In genomic region chr16:3027488-3027795, GRCh38 we compare ENCODE assay signal across 14 cellular contexts. TPM values are rescaled to one million over a fixed set of nuclear protein-coding genes. Genes with fewer than 3 reads are reported as not detected.
DNase-seq lines count a peak whose midpoint lies in the region; ATAC-seq and TF ChIP-seq lines count a peak whose summit lies in the region.
"Had no signal": no experiment of that assay in that cellular context is flagged by ENCODE, and none has a peak within 500 bp of the region (broad histone marks: within the 10 kb centered on the region; RNA-seq: fewer than 3 reads in every experiment).

No MANE protein-coding gene starts in this region.

- BruUV-seq in PC-3 (replicated peaks; lab: Mats Ljungman, UMichigan), result no TSS peak

- H3K4me3 Mint-ChIP-seq in GM23338 (peak overlapping the region; percentile 34; the same call in 1 of the 3 replicates), endothelial cell (ENCODE audit: unreplicated experiment) (no peak overlapping the region)
- no peak overlapping the region for H3K4me3 Mint-ChIP-seq in activated CD4-positive, alpha-beta T cell treated with anti-CD3 and anti-CD28 coated beads, Interleukin-2, amount 10 ng/mL, durations not matched to agents 24 days and 14 days

- TF ChIP-seq CTCF in 22Rv1 (IDR thresholded peaks at IDR 0.05), result no peak
- TF ChIP-seq CTCF in GM23338 (conservative IDR thresholded peaks at IDR 0.05; ENCODE audit: low read depth in 2 of 2), result no peak
- no peak for TF ChIP-seq CTCF in PC-3 (conservative IDR thresholded peaks at IDR 0.05; ENCODE audit: low read depth, low read length)
- no peak for TF ChIP-seq CTCF in endothelial cell (IDR thresholded peaks at IDR 0.05; ENCODE audit: unreplicated experiment)

- H3K27ac ChIP-seq in 22Rv1 (peak overlapping the region; percentile 70), GM23338 (ENCODE audit: low read depth) (0 out of 2 replicates have a peak overlapping the region, but pooled peaks have one; percentile 84), PC-3 (ENCODE audit: low read length) (no peak overlapping the region)
- H3K27ac ChIP-seq: HL-60 had no signal

- H3K27me3 Mint-ChIP-seq in GM23338 (ENCODE audit: insufficient read depth, low read depth, poor library complexity), result peaks cover 36% of the 10 kb centered on the region
- peaks cover 2% of the 10 kb centered on the region for H3K27me3 Mint-ChIP-seq in activated CD4-positive, alpha-beta T cell treated with anti-CD3 and anti-CD28 coated beads, Interleukin-2, amount 10 ng/mL, durations not matched to agents 24 days and 14 days
- peaks cover 18% of the 10 kb centered on the region for H3K27me3 Mint-ChIP-seq in endothelial cell (ENCODE audit: unreplicated experiment)

- DNase-seq in GM23338 (ENCODE audit: low spot score) (no peak), PC-3 (no peak), myocyte (ENCODE audit: low read depth) (peak; percentile 20), endothelial cell (ENCODE audit: low spot score) (no peak)
- DNase-seq in activated CD4-positive, alpha-beta T cell treated with anti-CD3 and anti-CD28 coated beads, Interleukin-2, amount 10 ng/mL, durations not matched to agents 24 days and 14 days, result no peak
- DNase-seq: GOT3, NCI-H446 treated with DMSO at 0.1 percent for 48 hours had no signal

- H3K9ac ChIP-seq in PC-3 (ENCODE audit: low read length), result no peak overlapping the region

- H3K4me3 ChIP-seq in GM23338 (peak overlapping the region; percentile 51), PC-3 (ENCODE audit: low read length) (no peak overlapping the region)

- peaks cover 54% of the 10 kb centered on the region for H3F3A ChIP-seq in GM23338 (replicated peaks; ENCODE audit: low read depth)
- no peaks in the 10 kb centered on the region for H3F3A ChIP-seq in PC-3 (ENCODE audit: low read length, unreplicated experiment)

- H3K36me3 Mint-ChIP-seq in GM23338 (ENCODE audit: low read depth), result peaks cover 45% of the 10 kb centered on the region
- H3K36me3 Mint-ChIP-seq in activated CD4-positive, alpha-beta T cell treated with anti-CD3 and anti-CD28 coated beads, Interleukin-2, amount 10 ng/mL, durations not matched to agents 24 days and 14 days (ENCODE audit: low read depth), result peaks cover 19% of the 10 kb centered on the region
- peaks cover 6% of the 10 kb centered on the region for H3K36me3 Mint-ChIP-seq in endothelial cell (ENCODE audit: low read depth, unreplicated experiment)

- peak overlapping the region; percentile 77 for H3K4me2 ChIP-seq in GM23338
- H3K4me2 ChIP-seq in PC-3 (ENCODE audit: low read length), result peak overlapping the region; percentile 68

- no peaks in the 10 kb centered on the region for H3K9me2 ChIP-seq in GM23338 (ENCODE audit: insufficient read depth)
- H3K9me2 ChIP-seq in PC-3 (replicated peaks; ENCODE audit: low read length), result no peaks in the 10 kb centered on the region

- H3K36me3 ChIP-seq in GM23338 (ENCODE audit: insufficient read depth), result no peaks in the 10 kb centered on the region
- H3K36me3 ChIP-seq in PC-3 (ENCODE audit: low read depth, low read length), result no peaks in the 10 kb centered on the region

- H2AFZ ChIP-seq in GM23338 (no peak overlapping the region), PC-3 (ENCODE audit: low read length) (no peak overlapping the region)

- H3K4me1 Mint-ChIP-seq in GM23338, result peaks cover 33% of the 10 kb centered on the region
- H3K4me1 Mint-ChIP-seq in activated CD4-positive, alpha-beta T cell treated with anti-CD3 and anti-CD28 coated beads, Interleukin-2, amount 10 ng/mL, durations not matched to agents 24 days and 14 days, result peaks cover 37% of the 10 kb centered on the region
- H3K4me1 Mint-ChIP-seq in endothelial cell (ENCODE audit: unreplicated experiment), result peaks cover 11% of the 10 kb centered on the region

- H3K27ac Mint-ChIP-seq in GM23338 (no peak overlapping the region), endothelial cell (ENCODE audit: unreplicated experiment) (no peak overlapping the region)
- no peak overlapping the region for H3K27ac Mint-ChIP-seq in activated CD4-positive, alpha-beta T cell treated with anti-CD3 and anti-CD28 coated beads, Interleukin-2, amount 10 ng/mL, durations not matched to agents 24 days and 14 days

- CTCF ChIA-PET in PC-3 (lab: Charles Lee), result interaction anchor here (0.6 to 1.2 kb wide), 3 partner anchors 23 to 526 kb away, joined by 3 to 14 read pairs (median 12); no protein-coding TSS in a partner anchor

- ATAC-seq in GM23338, result no peak
- ATAC-seq in PC-3, result no peak
- no peak for ATAC-seq in HG03280 (IDR thresholded peaks at IDR 0.05; ENCODE audit: unreplicated experiment)
- no peak for ATAC-seq in HG03439 (IDR thresholded peaks at IDR 0.05; ENCODE audit: unreplicated experiment)

- peaks cover 16% of the 10 kb centered on the region for H3K27me3 ChIP-seq in GM23338 (ENCODE audit: insufficient read depth)
- no peaks in the 10 kb centered on the region for H3K27me3 ChIP-seq in PC-3 (ENCODE audit: low read length)
- H3K27me3 ChIP-seq: Peyer's patch had no signal

- POLR2A ChIA-PET in PC-3 (lab: Charles Lee; ENCODE audit: unreplicated experiment), result interaction anchor here (1.2 kb wide), 1 partner anchor 7 kb away, joined by 11 read pairs; the partner anchor contains the start of gene TNFRSF12A

- peaks cover 6% of the 10 kb centered on the region; the same call in 1 of the 2 replicates for H3K79me2 ChIP-seq in GM23338 (replicated peaks; ENCODE audit: insufficient read depth)
- H3K79me2 ChIP-seq in PC-3 (ENCODE audit: low read length), result no peaks in the 10 kb centered on the region

- no peaks in the 10 kb centered on the region for H3K9me3 ChIP-seq in PC-3 (ENCODE audit: low read length)
- H3K9me3 ChIP-seq: Peyer's patch had no signal

- H3K4me1 ChIP-seq in GM23338 (ENCODE audit: insufficient read depth), result peaks cover 34% of the 10 kb centered on the region
- H3K4me1 ChIP-seq in PC-3 (ENCODE audit: insufficient read depth, low read length), result peaks cover 34% of the 10 kb centered on the region

- H3K9me3 Mint-ChIP-seq in GM23338 (no peaks in the 10 kb centered on the region; the same call in 1 of the 3 replicates), endothelial cell (ENCODE audit: unreplicated experiment) (no peaks in the 10 kb centered on the region)
- H3K9me3 Mint-ChIP-seq in activated CD4-positive, alpha-beta T cell treated with anti-CD3 and anti-CD28 coated beads, Interleukin-2, amount 10 ng/mL, durations not matched to agents 24 days and 14 days, result no peaks in the 10 kb centered on the region

- intact Hi-C loops in PC-3 (cut with micrococcal nuclease), result no loop called here
- intact Hi-C loops in activated CD4-positive, alpha-beta T cell treated with anti-CD3 and anti-CD28 coated beads, Interleukin-2, amount 10 ng/mL, durations not matched to agents 24 days and 14 days (cut with micrococcal nuclease), result loop anchor here (10.0 kb wide), 1 partner anchor 257 kb away; the partner anchor contains the start of gene ZNF263

- H4K20me1 ChIP-seq in GM23338 (replicated peaks; ENCODE audit: insufficient read depth) (peaks cover 27% of the 10 kb centered on the region), PC-3 (ENCODE audit: low read length) (no peaks in the 10 kb centered on the region)

TF ChIP-seq in GM23338, 12 proteins besides CTCF, POLR2A, EP300 and RAD21 (continues in another document):
- TF ChIP-seq EZH2 (IDR thresholded peaks at IDR 0.05; ENCODE audit: low read depth, unreplicated experiment), result no peak

RNA-seq across cellular contexts. Expression of gene THOC6, which starts 3.6 kb away (rescaled TPM):
- total RNA-seq in GM23338 (2014; rRNA removed; shearing (Covaris generic)), result 71.4 and 86.6 TPM in 2 replicates
- 90.6 and 96.1 TPM in 2 replicates for polyA plus RNA-seq in GM23338 (2016; fragmentation: Nextera tagmentation; extraction: Ambion mirVana)
- total RNA-seq in PC-3 (2014; rRNA removed) (40.3 and 47.3 TPM in 2 replicates), myocyte (19.8 and 23.7 TPM in 2 replicates), endothelial cell (ENCODE audit: unreplicated experiment) (22.9 TPM)
- polyA plus RNA-seq in myocyte (2012), result 23.8 TPM
- total RNA-seq in activated CD4-positive, alpha-beta T cell treated with anti-CD3 and anti-CD28 coated beads, Interleukin-2, amount 10 ng/mL, durations not matched to agents 24 days and 14 days, result 55.3 and 57.0 TPM in 2 replicates

RNA-seq across cellular contexts. Expression of gene HCFC1R1, which starts 3.7 kb away (rescaled TPM):
- total RNA-seq in GM23338 (2014; rRNA removed; shearing (Covaris generic)), result 17.5 and 30.2 TPM in 2 replicates
- 192 and 211 TPM in 2 replicates for polyA plus RNA-seq in GM23338 (2016; fragmentation: Nextera tagmentation; extraction: Ambion mirVana)
- total RNA-seq in PC-3 (2014; rRNA removed) (56.4 and 56.6 TPM in 2 replicates), myocyte (23.0 and 34.9 TPM in 2 replicates), endothelial cell (ENCODE audit: unreplicated experiment) (28.7 TPM)
- 234 TPM for polyA plus RNA-seq in myocyte (2012)
- total RNA-seq in activated CD4-positive, alpha-beta T cell treated with anti-CD3 and anti-CD28 coated beads, Interleukin-2, amount 10 ng/mL, durations not matched to agents 24 days and 14 days, result 29.4 TPM in 2 replicates

RNA-seq across cellular contexts. Expression of gene TNFRSF12A, which starts 7.3 kb away (rescaled TPM):
- 78.0 and 100.0 TPM in 2 replicates for total RNA-seq in GM23338 (2014; rRNA removed; shearing (Covaris generic))
- polyA plus RNA-seq in GM23338 (2016; fragmentation: Nextera tagmentation; extraction: Ambion mirVana), result 152 and 155 TPM in 2 replicates
- total RNA-seq in PC-3 (2014; rRNA removed) (667 and 713 TPM in 2 replicates), myocyte (217 and 325 TPM in 2 replicates), endothelial cell (ENCODE audit: unreplicated experiment) (3.0 TPM)
- polyA plus RNA-seq in myocyte (2012), result 482 TPM
- total RNA-seq in activated CD4-positive, alpha-beta T cell treated with anti-CD3 and anti-CD28 coated beads, Interleukin-2, amount 10 ng/mL, durations not matched to agents 24 days and 14 days, result 7.3 TPM in 2 replicates

RNA-seq across cellular contexts. Expression of gene BICDL2, which starts 9.3 kb away (rescaled TPM):
- total RNA-seq in GM23338 (2014; rRNA removed; shearing (Covaris generic)), result 17.5 and 18.4 TPM in 2 replicates
- polyA plus RNA-seq in GM23338 (2016; fragmentation: Nextera tagmentation; extraction: Ambion mirVana), result 12.7 and 13.4 TPM in 2 replicates
- total RNA-seq in PC-3 (2014; rRNA removed) (16.3 and 27.7 TPM in 2 replicates), myocyte (not detected in 2 replicates), endothelial cell (ENCODE audit: unreplicated experiment) (0.13 TPM)
- polyA plus RNA-seq in myocyte (2012), result 0.03 TPM
- 0.43 and 0.63 TPM in 2 replicates for total RNA-seq in activated CD4-positive, alpha-beta T cell treated with anti-CD3 and anti-CD28 coated beads, Interleukin-2, amount 10 ng/mL, durations not matched to agents 24 days and 14 days
- total RNA-seq: A172 had no signal

RNA-seq across cellular contexts. Expression of gene CLDN6, which starts 9.5 kb away (rescaled TPM):
- 961 and 1,028 TPM in 2 replicates for total RNA-seq in GM23338 (2014; rRNA removed; shearing (Covaris generic))
- 537 and 551 TPM in 2 replicates for polyA plus RNA-seq in GM23338 (2016; fragmentation: Nextera tagmentation; extraction: Ambion mirVana)
- total RNA-seq in PC-3 (2014; rRNA removed), result not detected in 2 replicates
- total RNA-seq in myocyte, result 0.52 TPM in 1 of 2 replicates, not detected in the other
- 0.83 TPM for polyA plus RNA-seq in myocyte (2012)
- total RNA-seq in activated CD4-positive, alpha-beta T cell treated with anti-CD3 and anti-CD28 coated beads, Interleukin-2, amount 10 ng/mL, durations not matched to agents 24 days and 14 days, result not detected in 2 replicates
- 33.0 TPM for total RNA-seq in endothelial cell (ENCODE audit: unreplicated experiment)
- total RNA-seq: Peyer's patch; T-helper 1 cell treated with Interleukin-12 subunit alpha and Interleukin-12 subunit beta and Interleukin-4 antibody, amounts not matched to agents 30 ng/mL and 1 ng/mL, for 36 hours had no signal
